ENCODE assay signal across 8 cellular contexts in the genomic region with DNA sequence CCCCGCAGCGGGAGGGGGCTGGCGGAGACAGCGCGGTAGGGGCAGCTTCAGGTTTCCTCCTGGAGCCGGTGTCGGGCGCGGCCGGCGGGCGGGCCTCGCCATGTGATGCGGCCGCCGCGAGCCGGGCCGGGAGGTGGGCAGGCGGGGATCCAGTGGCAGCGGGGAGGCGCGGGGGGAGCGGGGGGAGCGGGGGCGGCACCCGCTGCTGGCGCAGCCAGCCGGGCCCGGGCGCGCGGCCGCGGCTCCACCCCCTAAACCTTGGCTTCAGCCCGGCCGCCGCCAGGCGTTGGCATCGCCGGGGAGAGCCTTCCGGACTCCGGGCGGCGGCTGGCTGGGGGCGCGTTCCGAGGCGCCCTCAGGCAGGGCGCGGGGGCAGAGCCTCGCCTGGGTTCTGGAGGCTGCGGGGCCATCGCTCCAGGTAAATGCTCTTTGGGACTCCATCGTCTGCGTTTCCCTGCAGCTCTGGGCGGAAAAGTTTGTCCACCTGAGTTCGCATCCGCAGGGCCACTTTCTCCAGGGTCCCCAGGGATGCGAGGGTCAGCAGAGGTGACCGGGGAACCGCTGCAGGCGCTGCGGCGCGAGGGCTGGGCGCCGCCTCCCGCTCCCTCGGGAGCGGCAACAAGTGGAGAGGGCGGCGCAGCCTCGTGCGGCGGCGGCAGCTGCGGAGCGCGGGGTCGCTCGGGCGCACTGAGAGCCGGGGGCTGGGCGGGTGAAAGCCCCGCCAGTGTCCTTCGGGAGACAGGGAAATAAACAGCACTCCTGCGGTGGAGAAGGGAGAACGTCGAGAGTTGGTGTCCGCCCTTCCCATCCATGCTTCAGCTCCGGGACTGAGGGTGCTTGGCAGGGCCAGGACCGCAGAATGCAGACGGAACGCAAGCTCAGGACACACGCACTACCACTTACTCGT. TPM values are rescaled to one million over a fixed set of nuclear protein-coding genes. Genes with fewer than 3 reads are reported as not detected.
DNase-seq lines count a peak whose midpoint lies in the region; ATAC-seq and TF ChIP-seq lines count a peak whose summit lies in the region.

Gene ARHGEF28, plus strand, starts transcription at position 292 of the 907 bp plus-strand sequence. CDS start 58,656 bp downstream, outside the sequence.

- no peak for TF ChIP-seq CTCF in vagina (IDR thresholded peaks at IDR 0.05)

- H3K4me3 ChIP-seq in H7 (ENCODE audit: insufficient read depth, low read depth, low read length) (peak within 1 kb of the TSS; percentile 64), neuron (ENCODE audit: low read length) (peak within 1 kb of the TSS; percentile 42), vagina (peak within 1 kb of the TSS; percentile 63 to 74)

- H3K9me3 Mint-ChIP-seq in activated naive CD4-positive, alpha-beta T cell treated with anti-CD3 and anti-CD28 coated beads, Interleukin-2, amount 10 ng/mL, durations not matched to agents 7 days and 5 days, result no peaks in the 10 kb centered on the region

- H3K27me3 Mint-ChIP-seq in activated naive CD4-positive, alpha-beta T cell treated with anti-CD3 and anti-CD28 coated beads, Interleukin-2, amount 10 ng/mL, durations not matched to agents 7 days and 5 days, result peaks cover 62% of the 10 kb centered on the region

- CTCF ChIA-PET in activated naive CD4-positive, alpha-beta T cell treated with anti-CD3 and anti-CD28 coated beads, Interleukin-2, amount 10 ng/mL, durations not matched to agents 7 days and 5 days (lab: Charles Lee), result no interaction called here

- H2AFZ ChIP-seq in neuron (ENCODE audit: low read depth, low read length), result peak within 1 kb of the TSS; percentile 92

- intact Hi-C loops in vagina (cut with DNase I), result no loop called here

- no peak within 1 kb of the TSS for H3K27ac Mint-ChIP-seq in activated naive CD4-positive, alpha-beta T cell treated with anti-CD3 and anti-CD28 coated beads, Interleukin-2, amount 10 ng/mL, durations not matched to agents 7 days and 5 days

- H3K27ac ChIP-seq in vagina, result peak within 1 kb of the TSS; percentile 64

- H3K27me3 ChIP-seq in H7 (ENCODE audit: control insufficient read depth, insufficient read depth, low read length) (peaks cover 27% of the 10 kb centered on the region), neuron (ENCODE audit: insufficient read depth, low read length) (peaks cover 72% of the 10 kb centered on the region), vagina (no peaks in the 10 kb centered on the region)

- DNase-seq in DMS153 (lab: John Stamatoyannopoulos, UW), result peak; percentile 23
- peak; percentile 89 for DNase-seq in H7
- DNase-seq in NCI-H2196 treated with DMSO at 0.1 percent for 48 hours (lab: John Stamatoyannopoulos, UW; ENCODE audit: unreplicated experiment), result peak; percentile 35
- peak; percentile 40 for DNase-seq in activated naive CD4-positive, alpha-beta T cell treated with anti-CD3 and anti-CD28 coated beads, Interleukin-2, amount 10 ng/mL, durations not matched to agents 7 days and 5 days
- DNase-seq in globus pallidus (ENCODE audit: low spot score), result peak; percentile 52
- no peak for DNase-seq in vagina (ENCODE audit: extremely low spot score in 2 of 2)

- H3K4me1 ChIP-seq in neuron (ENCODE audit: insufficient read depth, low read length), result peaks cover 7% of the 10 kb centered on the region
- peaks cover 7% of the 10 kb centered on the region for H3K4me1 ChIP-seq in vagina

- peaks cover 4% of the 10 kb centered on the region for H3K4me1 Mint-ChIP-seq in activated naive CD4-positive, alpha-beta T cell treated with anti-CD3 and anti-CD28 coated beads, Interleukin-2, amount 10 ng/mL, durations not matched to agents 7 days and 5 days

- H3K36me3 Mint-ChIP-seq in activated naive CD4-positive, alpha-beta T cell treated with anti-CD3 and anti-CD28 coated beads, Interleukin-2, amount 10 ng/mL, durations not matched to agents 7 days and 5 days, result no peaks in the 10 kb centered on the region

- TF ChIP-seq POLR2A in vagina (IDR thresholded peaks at IDR 0.05), result peak in 1 of 2 donors; percentile 21

- peak within 1 kb of the TSS; percentile 37 for H3K4me3 Mint-ChIP-seq in activated naive CD4-positive, alpha-beta T cell treated with anti-CD3 and anti-CD28 coated beads, Interleukin-2, amount 10 ng/mL, durations not matched to agents 7 days and 5 days

- ATAC-seq in GM21515 (IDR thresholded peaks at IDR 0.05; ENCODE audit: unreplicated experiment), result no peak

- no peaks in the 10 kb centered on the region for H3K9me3 ChIP-seq in neuron (ENCODE audit: low read length)
- no peaks in the 10 kb centered on the region for H3K9me3 ChIP-seq in vagina

- H3K36me3 ChIP-seq in H7 (replicated peaks; ENCODE audit: control insufficient read depth, insufficient read depth, low read length), result no peaks in the 10 kb centered on the region
- no peaks in the 10 kb centered on the region for H3K36me3 ChIP-seq in neuron (ENCODE audit: insufficient read depth, low read length)
- H3K36me3 ChIP-seq in vagina, result no peaks in the 10 kb centered on the region

RNA-seq across cellular contexts. Expression of gene ARHGEF28, which starts in this region (rescaled TPM):
- total RNA-seq in H7 (2014; rRNA removed; shearing (Covaris generic)), result 0.41 and 0.42 TPM in 2 replicates
- total RNA-seq in vagina, result 41.0 TPM

Comparison
In these comparisons a context has a peak if more than half of its experiments do, and no peak if none do; other contexts are left out.
1. RNA of gene ARHGEF28 (total RNA-seq): 41.0 TPM in vagina (single experiment); 0.41 to 0.42 TPM in H7; every median in the first group is over 10 times any median in the second.
2. Peak in DNase-seq and H3K4me3 ChIP-seq in H7; RNA of the gene not detected or under 1 TPM.
3. DNase-seq: peak in DMS153 (single experiment), NCI-H2196 treated with DMSO at 0.1 percent for 48 hours (single experiment), activated naive CD4-positive, alpha-beta T cell treated with anti-CD3 and anti-CD28 coated beads, Interleukin-2, amount 10 ng/mL, durations not matched to agents 7 days and 5 days (single experiment) and globus pallidus (single experiment); none in vagina (0 of 2).
4. Peak in every context shown above with its lines, with median percentiles within 50 percentile points of each other: H3K4me3 ChIP-seq.